In the genomic region with DNA sequence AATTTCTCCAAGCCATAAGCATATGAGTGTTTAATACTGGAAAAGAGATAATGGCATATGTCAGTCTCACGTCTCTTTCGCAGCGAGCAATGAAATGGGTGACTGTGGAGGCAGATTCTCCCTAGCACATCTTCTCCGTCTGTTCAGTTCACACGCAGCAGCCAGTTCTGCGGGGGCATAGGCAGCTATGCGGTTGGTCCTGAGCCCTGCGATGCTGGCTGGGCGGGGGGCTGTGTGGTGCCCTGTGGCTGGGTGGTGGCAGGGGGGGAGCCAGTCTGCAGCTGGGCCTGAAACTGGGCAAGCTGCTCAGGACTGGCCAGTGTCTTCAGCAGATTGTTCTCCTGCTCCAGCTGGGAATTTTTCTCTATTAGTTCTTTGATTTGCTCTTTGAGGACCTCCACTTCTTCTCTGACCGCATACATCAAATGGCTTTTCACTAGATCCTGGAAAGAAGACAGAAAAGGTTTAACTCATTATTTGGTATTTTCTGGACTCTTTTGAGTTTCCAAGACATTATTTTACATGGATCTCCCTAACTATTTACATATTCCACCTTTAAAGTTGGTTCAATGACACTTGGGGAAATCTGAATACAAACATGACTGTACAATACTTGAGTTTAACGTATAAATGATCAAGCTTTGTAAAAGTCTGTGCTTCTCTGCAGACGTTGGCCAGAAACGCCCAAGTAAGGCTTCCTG, we compare ENCODE assay signal across 8 cellular contexts.
DNase-seq lines count a peak whose midpoint lies in the region; TF ChIP-seq lines count a peak whose summit lies in the region.

No MANE protein-coding gene starts in this region.

- H4K20me1 ChIP-seq in smooth muscle cell (ENCODE audit: low read depth): peaks cover 44% of the 10 kb centered on the region

- TF ChIP-seq POLR2A in adrenal gland (IDR thresholded peaks at IDR 0.05): no peak

- H3K36me3 ChIP-seq in adrenal gland (replicated peaks in 1 of 2): peaks cover 0 to 19% of the 10 kb centered on the region in 2 donors
- no peaks in the 10 kb centered on the region for H3K36me3 ChIP-seq in smooth muscle cell (ENCODE audit: low read depth)

- peaks cover 14% of the 10 kb centered on the region for H3F3A ChIP-seq in smooth muscle cell (ENCODE audit: low read depth)

- peak overlapping the region; percentile 91 for H3K4me2 ChIP-seq in smooth muscle cell

- intact Hi-C loops in adrenal gland (cut with DNase I): loop anchor here (5.0 to 10.0 kb wide), 5 partner anchors 190 to 387 kb away; no protein-coding TSS in a partner anchor

- no peak for DNase-seq in HL-60 (ENCODE audit: low read depth in 1 of 2, low spot score in 1 of 2)
- peak in 2 of 7 donors; percentile 34 to 37 for DNase-seq in adrenal gland
- DNase-seq in smooth muscle cell (lab: John Stamatoyannopoulos, UW; ENCODE audit: unreplicated experiment): no peak
- DNase-seq in effector CD8-positive, alpha-beta T cell (lab: John Stamatoyannopoulos, UW): no peak
- no peak for DNase-seq in HPDE6-E6E7 (ENCODE audit: extremely low spot score)
- no peak for DNase-seq in NCI-H2081 treated with DMSO at 0.1 percent for 48 hours (lab: John Stamatoyannopoulos, UW)
- no peak for DNase-seq in NCI-H526 treated with DMSO at 0.1 percent for 48 hours (lab: John Stamatoyannopoulos, UW)

- H3K4me3 ChIP-seq in HL-60 (replicated peaks; ENCODE audit: insufficient read depth, low read length) (peak overlapping the region; percentile 51), adrenal gland (peak overlapping the region in 2 of 4 donors; percentile 66 to 75), iPS-18c (ENCODE audit: insufficient read depth, low read depth, low read length) (peak overlapping the region; percentile 22; the same call in 1 of the 2 replicates), smooth muscle cell (peak overlapping the region; percentile 97)

- peaks cover 4% of the 10 kb centered on the region for H3K27me3 ChIP-seq in HL-60 (ENCODE audit: insufficient read depth, poor library complexity, severe bottlenecking)
- no peaks in the 10 kb centered on the region for H3K27me3 ChIP-seq in adrenal gland
- no peaks in the 10 kb centered on the region for H3K27me3 ChIP-seq in smooth muscle cell (ENCODE audit: low read depth)

- 54 to 62% (median 56%) methylated on average over 10 to 13 of the region's 13 CpGs for WGBS in adrenal gland, 4 donors
- WGBS in smooth muscle cell (ENCODE audit: low lambda C conversion rate): 66% methylated on average over 13 of the region's 13 CpGs

- TF ChIP-seq CTCF in HL-60 (IDR thresholded peaks at IDR 0.05; ENCODE audit: insufficient read depth, low read length) (no peak), adrenal gland (IDR thresholded peaks at IDR 0.05) (no peak), smooth muscle cell (IDR thresholded peaks at IDR 0.05; ENCODE audit: borderline replicate concordance, insufficient read depth, poor library complexity, severe bottlenecking) (no peak)

- H3K4me1 ChIP-seq in adrenal gland (replicated peaks in 1 of 2): peaks cover 4 to 43% of the 10 kb centered on the region in 2 donors
- H3K4me1 ChIP-seq in smooth muscle cell (ENCODE audit: low read depth): peaks cover 27% of the 10 kb centered on the region

- peak overlapping the region; percentile 98 for H3K9ac ChIP-seq in smooth muscle cell (ENCODE audit: low read depth)

- no peaks in the 10 kb centered on the region for H3K9me3 ChIP-seq in adrenal gland (replicated peaks in 1 of 3)
- H3K9me3 ChIP-seq in iPS-18c (ENCODE audit: control insufficient read depth, insufficient read depth, low read length): no peaks in the 10 kb centered on the region
- H3K9me3 ChIP-seq in smooth muscle cell (replicated peaks; ENCODE audit: low read depth): no peaks in the 10 kb centered on the region

- no peak overlapping the region for H2AFZ ChIP-seq in smooth muscle cell (ENCODE audit: low read depth)

- peak overlapping the region; percentile 36; the same call in 1 of the 2 replicates for H3K27ac ChIP-seq in HL-60 (replicated peaks)
- H3K27ac ChIP-seq in adrenal gland: peak overlapping the region; percentile 29 to 96 (median 87)
- peak overlapping the region; percentile 97 for H3K27ac ChIP-seq in smooth muscle cell (ENCODE audit: low read depth)

- peaks cover 10% of the 10 kb centered on the region for H3K79me2 ChIP-seq in smooth muscle cell (ENCODE audit: low read depth)

Comparison
In these comparisons a context has a peak if more than half of its experiments do, and no peak if none do; other contexts are left out.
1. H3K27ac ChIP-seq: peak in every context shown above with its lines; median percentile 97 in smooth muscle cell; 87 in adrenal gland; 36 in HL-60.